ENCODE assay signal across 8 cellular contexts in the genomic region with DNA sequence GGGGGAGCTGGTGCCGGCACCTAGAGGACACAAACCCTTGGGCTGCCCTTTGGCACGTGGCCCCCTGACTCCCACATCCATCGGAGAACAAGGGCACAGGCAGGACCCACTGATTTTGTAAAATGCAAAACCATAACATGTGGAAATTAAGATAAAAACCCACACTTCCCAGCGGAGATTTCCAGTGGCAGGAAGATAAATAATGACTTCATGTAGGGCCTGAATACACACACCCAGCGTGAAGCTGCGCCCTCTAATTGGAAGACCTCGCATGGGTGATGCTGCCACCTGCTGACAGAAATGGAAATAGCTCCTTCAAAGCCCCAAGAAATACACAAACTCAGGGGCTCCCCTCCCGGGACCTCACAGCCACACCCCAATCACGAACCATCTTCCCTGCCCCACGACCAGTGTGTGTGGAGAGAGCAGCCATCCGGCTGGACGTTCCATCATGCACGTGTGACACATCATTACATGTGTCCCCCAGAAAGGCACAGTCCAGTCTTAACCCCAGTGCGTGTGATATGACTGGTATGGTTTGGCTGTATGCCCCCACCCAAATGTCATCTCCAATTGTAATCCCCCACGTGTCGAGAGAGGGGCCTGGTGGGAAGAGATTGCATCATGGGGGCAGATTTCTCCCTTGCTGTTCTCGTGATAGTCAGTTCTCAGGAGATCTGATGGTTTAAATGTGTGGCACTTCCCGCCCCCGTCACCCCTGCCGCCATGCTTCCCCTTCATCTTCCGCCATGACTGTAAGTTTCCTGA. TPM values are rescaled to one million over a fixed set of nuclear protein-coding genes. Genes with fewer than 3 reads are reported as not detected.
DNase-seq lines count a peak whose midpoint lies in the region; ATAC-seq and TF ChIP-seq lines count a peak whose summit lies in the region.

No MANE protein-coding gene starts in this region.

- H2BK15ac ChIP-seq in IMR-90 (ENCODE audit: low read depth, low read length) (no peak overlapping the region), neuronal stem cell (ENCODE audit: low read length) (peak overlapping the region; percentile 37)

- no peak for TF ChIP-seq POLR2A in IMR-90 (IDR thresholded peaks at IDR 0.05; ENCODE audit: low read depth, low read length)

- H4K8ac ChIP-seq in IMR-90 (ENCODE audit: low read depth in 2 of 2, low read length in 2 of 2) (no peak overlapping the region; a peak in 1 of 4 replicates), neuronal stem cell (ENCODE audit: low read depth, low read length) (no peak overlapping the region)

- no peak overlapping the region for H3K4me3 ChIP-seq in IMR-90 (ENCODE audit: insufficient read depth, low read depth, low read length)
- no peak overlapping the region for H3K4me3 ChIP-seq in neuronal stem cell (ENCODE audit: low read length in 2 of 2)

- H2BK120ac ChIP-seq in IMR-90 (ENCODE audit: low read depth, low read length) = no peak overlapping the region
- no peak overlapping the region for H2BK120ac ChIP-seq in neuronal stem cell (ENCODE audit: low read depth, low read length)

- no peak overlapping the region for H2BK20ac ChIP-seq in IMR-90 (ENCODE audit: low read depth, low read length)

- H3K9ac ChIP-seq in IMR-90 (ENCODE audit: low read depth, low read length) (no peak overlapping the region), neuronal stem cell (ENCODE audit: low read depth, low read length, poor library complexity) (peak overlapping the region; percentile 75)

- in situ Hi-C loops in IMR-90 (cut with MboI; ENCODE audit: low sequenced_read_pairs) = no loop called here

- no peaks in the 10 kb centered on the region for H3K27me3 ChIP-seq in IMR-90 (ENCODE audit: control insufficient read depth, insufficient read depth, low read length)
- H3K27me3 ChIP-seq in neuronal stem cell (ENCODE audit: control insufficient read depth in 3 of 3, insufficient read depth in 3 of 3, low read depth in 1 of 3, low read length in 3 of 3) = peaks cover 0 to 35% (median 2%) of the 10 kb centered on the region in 3 experiments

- CTCF ChIA-PET in IMR-90 (lab: Yijun Ruan, JAX) = interaction anchor here (0.6 to 2.0 kb wide), 14 partner anchors 11 to 166 kb away, joined by 3 to 20 read pairs (median 4); no protein-coding TSS in a partner anchor

- H2BK5ac ChIP-seq in IMR-90 (ENCODE audit: low read depth, low read length, poor library complexity, severe bottlenecking) (no peak overlapping the region), neuronal stem cell (ENCODE audit: low read length) (peak overlapping the region; percentile 84)

- ATAC-seq in IMR-90 (ENCODE audit: low read depth) = peak; percentile 89
- no peak for ATAC-seq in GM18511 (IDR thresholded peaks at IDR 0.05; ENCODE audit: unreplicated experiment)

- H2AK5ac ChIP-seq in IMR-90 (ENCODE audit: low read depth, low read length) (peak overlapping the region; percentile 96), neuronal stem cell (ENCODE audit: low read depth, low read length) (peak overlapping the region; percentile 95)

- POLR2A ChIA-PET in IMR-90 (lab: Charles Lee; ENCODE audit: unreplicated experiment) = no interaction called here

- H2AFZ ChIP-seq in IMR-90 (replicated peaks; ENCODE audit: low read length, poor library complexity) (peak overlapping the region; percentile 87), neuronal stem cell (ENCODE audit: low read length) (no peak overlapping the region)

- H2AK9ac ChIP-seq in IMR-90 (replicated peaks; ENCODE audit: low read depth, low read length, poor library complexity) = peak overlapping the region; percentile 77

- intact Hi-C loops in IMR-90 (cut with micrococcal nuclease) = loop anchor here (1.0 kb wide), 3 partner anchors 54 to 166 kb away; no protein-coding TSS in a partner anchor

- H3K23ac ChIP-seq in IMR-90 (ENCODE audit: low read depth, low read length) = 0 out of 2 replicates have a peak overlapping the region, but pooled peaks have one; percentile 56
- H3K23ac ChIP-seq in neuronal stem cell (ENCODE audit: low read depth, low read length, poor library complexity) = peak overlapping the region; percentile 45

- H3K9me3 ChIP-seq in IMR-90 (ENCODE audit: control insufficient read depth, insufficient read depth, low read length) (no peaks in the 10 kb centered on the region), neuronal stem cell (replicated peaks in 1 of 2; ENCODE audit: control insufficient read depth in 2 of 2, insufficient read depth in 1 of 2, low read depth in 1 of 2, low read length in 2 of 2) (peaks cover 0 to 2% of the 10 kb centered on the region in 2 donors)

- H4K5ac ChIP-seq in IMR-90 (ENCODE audit: low read depth, low read length) = no peak overlapping the region

- H3K4me1 ChIP-seq in IMR-90 (ENCODE audit: control insufficient read depth, insufficient read depth, low read length) (peaks cover 11% of the 10 kb centered on the region), neuronal stem cell (ENCODE audit: control insufficient read depth in 2 of 2, insufficient read depth in 1 of 2, low read depth in 1 of 2, low read length in 2 of 2) (peaks cover 15 to 24% of the 10 kb centered on the region in 2 donors)

- peak; percentile 92 for TF ChIP-seq CTCF in IMR-90 (conservative IDR thresholded peaks at IDR 0.05; ENCODE audit: low read depth, low read length)

- peaks cover 7 to 13% of the 10 kb centered on the region in 2 experiments; a peak in 3 of 4 replicates for H3K79me1 ChIP-seq in IMR-90 (ENCODE audit: low read depth in 1 of 2, low read length in 2 of 2)
- H3K79me1 ChIP-seq in neuronal stem cell (ENCODE audit: low read depth, low read length) = no peaks in the 10 kb centered on the region

- H3K56ac ChIP-seq in IMR-90 (ENCODE audit: extremely low read depth, insufficient read depth, low read length) = no peak overlapping the region

- dilution Hi-C loops in IMR-90 (cut with HindIII; ENCODE audit: low sequenced_read_pairs, unreplicated experiment) = no loop called here

- H3K14ac ChIP-seq in IMR-90 (replicated peaks; ENCODE audit: low read depth, low read length) = no peak overlapping the region
- no peak overlapping the region for H3K14ac ChIP-seq in neuronal stem cell (ENCODE audit: low read length)

- H3K4ac ChIP-seq in IMR-90 (ENCODE audit: low read depth, low read length) (peak overlapping the region; percentile 79; the same call in 1 of the 2 replicates), neuronal stem cell (ENCODE audit: low read length) (no peak overlapping the region)

- DNase-seq in Daoy (ENCODE audit: low read depth) (peak; percentile 78), IMR-90 (peak; percentile 80), RPMI8226 (peak; percentile 86), activated T-helper 1 cell treated with Interleukin-2 at 50 U/mL for 16 hours (ENCODE audit: low read depth) (peak; percentile 54), fibroblast of peridontal ligament (ENCODE audit: extremely low read depth) (peak; percentile 80), neuronal stem cell (ENCODE audit: low spot score) (peak; percentile 87), stromal cell of bone marrow (ENCODE audit: low read depth) (peak; percentile 55)

- peak overlapping the region; percentile 24; the same call in 1 of the 2 replicates for H3K4me2 ChIP-seq in IMR-90 (ENCODE audit: low read depth, low read length)
- H3K4me2 ChIP-seq in neuronal stem cell (ENCODE audit: insufficient read depth, low read length, poor library complexity, severe bottlenecking) = no peak overlapping the region

- peak overlapping the region; percentile 2 for H2BK12ac ChIP-seq in neuronal stem cell (ENCODE audit: low read length)

- H4K20me1 ChIP-seq in IMR-90 (ENCODE audit: insufficient read depth, low read length) = no peaks in the 10 kb centered on the region; the same call in 1 of the 2 replicates

- H3K27ac ChIP-seq in IMR-90 (ENCODE audit: insufficient read depth, low read length) (no peak overlapping the region), neuronal stem cell (replicated peaks; ENCODE audit: low read length) (no peak overlapping the region)

- TF ChIP-seq RAD21 in IMR-90 (IDR thresholded peaks at IDR 0.05; ENCODE audit: low read length) = peak; percentile 72

- no peak overlapping the region for H3K18ac ChIP-seq in IMR-90 (ENCODE audit: low read depth, low read length)
- H3K18ac ChIP-seq in neuronal stem cell (ENCODE audit: low read length) = peak overlapping the region; percentile 9

- no CpG with 5 or more reads among the region's 21 CpGs for WGBS in IMR-90 (ENCODE audit: extremely low coverage in 2 of 2, insufficient read length in 1 of 2), 2 experiments
- no CpG with 5 or more reads among the region's 21 CpGs for WGBS in neuronal stem cell (ENCODE audit: extremely low coverage in 2 of 2, insufficient read length in 2 of 2, insufficient replicate concordance in 1 of 2), 2 donors

- H4K91ac ChIP-seq in IMR-90 (ENCODE audit: insufficient read depth, low read depth, low read length) = peak overlapping the region; percentile 6; the same call in 1 of the 2 replicates
- no peak overlapping the region for H4K91ac ChIP-seq in neuronal stem cell (ENCODE audit: low read depth, low read length, poor library complexity)

- no peaks in the 10 kb centered on the region; the same call in 1 of the 2 replicates for H3K9me1 ChIP-seq in IMR-90 (ENCODE audit: insufficient read depth, low read length)

- H3K36me3 ChIP-seq in IMR-90 (ENCODE audit: control insufficient read depth, insufficient read depth, low read length) (no peaks in the 10 kb centered on the region), neuronal stem cell (replicated peaks in 1 of 2; ENCODE audit: control insufficient read depth in 2 of 2, insufficient read depth in 2 of 2, low read length in 2 of 2) (peaks cover 0 to 1% of the 10 kb centered on the region in 2 donors)

- no TSS peak for BruUV-seq in IMR-90 (replicated peaks; lab: Mats Ljungman, UMichigan)

RNA-seq across cellular contexts. Expression of a gene that starts 5.7 kb away (rescaled TPM):
- 7.0 and 8.5 TPM in 2 replicates for total RNA-seq in Daoy (2014; rRNA removed; shearing (Covaris generic))
- 25.3 and 25.6 TPM in 2 replicates for total RNA-seq in IMR-90 (2012; rRNA removed)
- 38.1 and 39.5 TPM in 2 replicates for polyA plus RNA-seq in IMR-90 (2012; rRNA removed)
- polyA plus RNA-seq in IMR-90 (2012; cell fraction: cytosol; rRNA removed) = 33.5 and 37.2 TPM in 2 replicates
- polyA plus RNA-seq in IMR-90 (2012; cell fraction: nucleus; rRNA removed; ENCODE audit: low replicate concordance) = 11.6 and 15.3 TPM in 2 replicates
- polyA plus RNA-seq in neuronal stem cell (2013, experiment 1 of 2) = 13.4 TPM
- 13.2 TPM for polyA plus RNA-seq in neuronal stem cell (2013, experiment 2 of 2)

RNA-seq across cellular contexts. Expression of a gene that starts 7.8 kb away (rescaled TPM):
- 2.5 and 5.1 TPM in 2 replicates for total RNA-seq in Daoy (2014; rRNA removed; shearing (Covaris generic))
- total RNA-seq in IMR-90 (2012; rRNA removed) = 0.56 and 0.72 TPM in 2 replicates
- 4.1 and 5.4 TPM in 2 replicates for polyA plus RNA-seq in IMR-90 (2012; rRNA removed)
- 3.4 and 5.5 TPM in 2 replicates for polyA plus RNA-seq in IMR-90 (2012; cell fraction: cytosol; rRNA removed)
- 18.4 and 59.0 TPM in 2 replicates for polyA plus RNA-seq in IMR-90 (2012; cell fraction: nucleus; rRNA removed; ENCODE audit: low replicate concordance)
- polyA plus RNA-seq in neuronal stem cell (2013, experiment 1 of 2) = 10.3 TPM
- polyA plus RNA-seq in neuronal stem cell (2013, experiment 2 of 2) = 10.0 TPM

RNA-seq across cellular contexts. Expression of a gene that starts 30.8 kb away (rescaled TPM):
- total RNA-seq in Daoy (2014; rRNA removed; shearing (Covaris generic)) = 17.4 and 33.9 TPM in 2 replicates
- 9.2 and 10.8 TPM in 2 replicates for total RNA-seq in IMR-90 (2012; rRNA removed)
- 23.6 and 24.4 TPM in 2 replicates for polyA plus RNA-seq in IMR-90 (2012; rRNA removed)
- 14.9 and 26.0 TPM in 2 replicates for polyA plus RNA-seq in IMR-90 (2012; cell fraction: cytosol; rRNA removed)
- 70.7 and 108 TPM in 2 replicates for polyA plus RNA-seq in IMR-90 (2012; cell fraction: nucleus; rRNA removed; ENCODE audit: low replicate concordance)
- polyA plus RNA-seq in neuronal stem cell (2013, experiment 1 of 2) = 24.6 TPM
- polyA plus RNA-seq in neuronal stem cell (2013, experiment 2 of 2) = 25.7 TPM

RNA-seq across cellular contexts. Expression of a gene that starts 33.2 kb away (rescaled TPM):
- total RNA-seq in Daoy (2014; rRNA removed; shearing (Covaris generic)) = 0.89 and 2.5 TPM in 2 replicates
- not detected in 2 replicates for total RNA-seq in IMR-90 (2012; rRNA removed)
- polyA plus RNA-seq in IMR-90 (2012; rRNA removed) = 0.10 TPM in 1 of 2 replicates, not detected in the other
- 0.03 TPM in 1 of 2 replicates, not detected in the other for polyA plus RNA-seq in IMR-90 (2012; cell fraction: cytosol; rRNA removed)
- polyA plus RNA-seq in IMR-90 (2012; cell fraction: nucleus; rRNA removed; ENCODE audit: low replicate concordance) = 0.10 and 0.16 TPM in 2 replicates
- 0.18 TPM for polyA plus RNA-seq in neuronal stem cell (2013, experiment 1 of 2)
- 0.19 TPM for polyA plus RNA-seq in neuronal stem cell (2013, experiment 2 of 2)
